In the genomic region with DNA sequence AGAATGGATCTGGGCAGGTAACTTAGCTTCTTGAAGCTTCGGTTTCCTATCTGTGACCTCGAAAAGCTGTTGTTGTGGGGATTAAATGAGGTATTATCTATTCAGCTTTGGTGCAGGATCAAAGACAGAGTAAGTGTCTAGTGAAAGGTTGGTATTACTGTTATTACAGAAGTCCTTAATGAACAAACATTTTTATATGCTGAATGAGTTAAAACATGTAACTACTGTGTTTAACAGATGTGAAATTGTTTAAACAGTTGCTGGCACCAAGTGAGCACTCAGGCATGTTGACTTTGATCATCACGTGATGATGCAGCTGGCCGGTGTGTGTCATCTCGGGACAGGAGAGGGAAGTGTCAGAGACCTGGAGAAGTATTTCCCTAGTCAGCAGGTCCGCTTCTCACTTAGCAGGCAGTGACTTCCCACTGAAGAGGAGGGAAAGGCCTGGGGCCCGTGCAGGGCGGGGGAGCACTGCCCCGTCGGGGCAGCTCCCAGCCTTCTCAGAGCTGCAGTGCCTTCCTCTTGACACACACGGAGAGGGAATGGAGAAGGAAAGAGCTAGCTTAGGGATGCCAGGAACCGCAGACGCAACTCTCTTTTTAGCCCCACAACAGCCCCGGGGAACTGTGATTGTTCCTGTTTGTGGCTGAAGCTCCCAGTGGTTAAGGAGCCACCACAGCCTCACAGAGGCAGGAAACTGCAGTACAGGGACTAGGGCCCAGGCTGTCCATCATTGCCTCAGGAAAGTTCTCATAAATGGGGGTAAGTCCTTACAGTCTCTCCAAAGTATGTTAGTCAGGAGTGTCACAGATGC, we compare ENCODE assay signal across 1 cellular context.
A peak's percentile ranks its signal among the peaks of the same experiment; 100 is the strongest.
TF ChIP-seq lines count a peak whose summit lies in the region.

No MANE protein-coding gene starts in this region.

TF ChIP-seq in K562, 482 proteins besides CTCF, POLR2A, EP300 and RAD21 (continued from another document):
- TF ChIP-seq, protein P1, sequence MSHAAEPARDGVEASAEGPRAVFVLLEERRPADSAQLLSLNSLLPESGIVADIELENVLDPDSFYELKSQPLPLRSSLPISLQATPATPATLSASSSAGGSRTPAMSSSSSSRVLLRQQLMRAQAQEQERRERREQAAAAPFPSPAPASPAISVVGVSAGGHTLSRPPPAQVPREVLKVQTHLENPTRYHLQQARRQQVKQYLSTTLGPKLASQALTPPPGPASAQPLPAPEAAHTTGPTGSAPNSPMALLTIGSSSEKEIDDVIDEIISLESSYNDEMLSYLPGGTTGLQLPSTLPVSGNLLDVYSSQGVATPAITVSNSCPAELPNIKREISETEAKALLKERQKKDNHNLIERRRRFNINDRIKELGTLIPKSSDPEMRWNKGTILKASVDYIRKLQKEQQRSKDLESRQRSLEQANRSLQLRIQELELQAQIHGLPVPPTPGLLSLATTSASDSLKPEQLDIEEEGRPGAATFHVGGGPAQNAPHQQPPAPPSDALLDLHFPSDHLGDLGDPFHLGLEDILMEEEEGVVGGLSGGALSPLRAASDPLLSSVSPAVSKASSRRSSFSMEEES (CRISPR knock-in tag; IDR thresholded peaks at IDR 0.05): peak; percentile 86
- no peak for TF ChIP-seq KDM4B (IDR thresholded peaks at IDR 0.05; ENCODE audit: borderline replicate concordance in 2 of 2, low read depth in 1 of 2)
- TF ChIP-seq CGGBP1 (CRISPR knock-in tag; IDR thresholded peaks at IDR 0.05): no peak
- TF ChIP-seq NR4A1 (CRISPR knock-in tag; IDR thresholded peaks at IDR 0.05): no peak
- TF ChIP-seq NR4A1 (tag; IDR thresholded peaks at IDR 0.05): no peak
- TF ChIP-seq L3MBTL2 (IDR thresholded peaks at IDR 0.05): 0 out of 2 replicates have a peak, but pooled peaks have one; percentile 24
- TF ChIP-seq, protein P2, sequence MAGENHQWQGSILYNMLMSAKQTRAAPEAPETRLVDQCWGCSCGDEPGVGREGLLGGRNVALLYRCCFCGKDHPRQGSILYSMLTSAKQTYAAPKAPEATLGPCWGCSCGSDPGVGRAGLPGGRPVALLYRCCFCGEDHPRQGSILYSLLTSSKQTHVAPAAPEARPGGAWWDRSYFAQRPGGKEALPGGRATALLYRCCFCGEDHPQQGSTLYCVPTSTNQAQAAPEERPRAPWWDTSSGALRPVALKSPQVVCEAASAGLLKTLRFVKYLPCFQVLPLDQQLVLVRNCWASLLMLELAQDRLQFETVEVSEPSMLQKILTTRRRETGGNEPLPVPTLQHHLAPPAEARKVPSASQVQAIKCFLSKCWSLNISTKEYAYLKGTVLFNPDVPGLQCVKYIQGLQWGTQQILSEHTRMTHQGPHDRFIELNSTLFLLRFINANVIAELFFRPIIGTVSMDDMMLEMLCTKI (IDR thresholded peaks at IDR 0.05; ENCODE audit: partially characterized antibody): no peak
- no peak for TF ChIP-seq RCOR1 (IDR thresholded peaks at IDR 0.05; ENCODE audit: borderline replicate concordance in 1 of 2, low read depth in 2 of 2, low read length in 2 of 2)
- TF ChIP-seq RUNX1 (IDR thresholded peaks at IDR 0.05; ENCODE audit: low read depth): no peak
- TF ChIP-seq TFAP4 (CRISPR knock-in tag; IDR thresholded peaks at IDR 0.05; ENCODE audit: borderline replicate concordance): peak; percentile 77
- TF ChIP-seq TEAD1 (CRISPR knock-in tag; IDR thresholded peaks at IDR 0.05): no peak
- no peak for TF ChIP-seq CBFA2T2 (conservative IDR thresholded peaks at IDR 0.05)
- TF ChIP-seq ZNF134 (CRISPR knock-in tag; conservative IDR thresholded peaks at IDR 0.05): no peak
- TF ChIP-seq ZEB2 (IDR thresholded peaks at IDR 0.05): no peak
- TF ChIP-seq RBM34 (IDR thresholded peaks at IDR 0.05; ENCODE audit: borderline replicate concordance, insufficient read depth, low read length): no peak
- no peak for TF ChIP-seq GABPB1 (CRISPR knock-in tag; IDR thresholded peaks at IDR 0.05)
- no peak for TF ChIP-seq ETS2 (tag; IDR thresholded peaks at IDR 0.05; ENCODE audit: borderline replicate concordance, poor library complexity, severe bottlenecking)
- TF ChIP-seq ZC3H11A (IDR thresholded peaks at IDR 0.05; ENCODE audit: low read depth, low read length): no peak
- TF ChIP-seq FOXK1 (CRISPR knock-in tag; IDR thresholded peaks at IDR 0.05; ENCODE audit: borderline replicate concordance): no peak
- TF ChIP-seq RAD51 (IDR thresholded peaks at IDR 0.05; ENCODE audit: borderline replicate concordance, low read depth): peak; percentile 86
- TF ChIP-seq SPI1 (IDR thresholded peaks at IDR 0.05; ENCODE audit: borderline replicate concordance, low read depth, low read length): peak; percentile 54; the same call in 1 of the 2 replicates
- no peak for TF ChIP-seq ZNF263 (CRISPR knock-in tag; IDR thresholded peaks at IDR 0.05; ENCODE audit: borderline replicate concordance)
- peak; percentile 72 for TF ChIP-seq FOSL1 (tag; conservative IDR thresholded peaks at IDR 0.05)
- TF ChIP-seq EGR1 (conservative IDR thresholded peaks at IDR 0.05): no peak
- TF ChIP-seq MIER1 (IDR thresholded peaks at IDR 0.05; ENCODE audit: low read depth): no peak
- peak; percentile 15 for TF ChIP-seq CCNT2 (IDR thresholded peaks at IDR 0.05; ENCODE audit: borderline replicate concordance, extremely low read depth, insufficient read length, low read depth, low read length)
- peak; percentile 19; the same call in 1 of the 2 replicates for TF ChIP-seq CXXC5 (CRISPR knock-in tag; IDR thresholded peaks at IDR 0.05)
- TF ChIP-seq MAFK (IDR thresholded peaks at IDR 0.05; ENCODE audit: low read length): peak; percentile 64
- TF ChIP-seq, protein P3, sequence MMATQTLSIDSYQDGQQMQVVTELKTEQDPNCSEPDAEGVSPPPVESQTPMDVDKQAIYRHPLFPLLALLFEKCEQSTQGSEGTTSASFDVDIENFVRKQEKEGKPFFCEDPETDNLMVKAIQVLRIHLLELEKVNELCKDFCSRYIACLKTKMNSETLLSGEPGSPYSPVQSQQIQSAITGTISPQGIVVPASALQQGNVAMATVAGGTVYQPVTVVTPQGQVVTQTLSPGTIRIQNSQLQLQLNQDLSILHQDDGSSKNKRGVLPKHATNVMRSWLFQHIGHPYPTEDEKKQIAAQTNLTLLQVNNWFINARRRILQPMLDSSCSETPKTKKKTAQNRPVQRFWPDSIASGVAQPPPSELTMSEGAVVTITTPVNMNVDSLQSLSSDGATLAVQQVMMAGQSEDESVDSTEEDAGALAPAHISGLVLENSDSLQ (IDR thresholded peaks at IDR 0.05): peak; percentile 33; the same call in 1 of the 2 replicates
- TF ChIP-seq, protein P4, sequence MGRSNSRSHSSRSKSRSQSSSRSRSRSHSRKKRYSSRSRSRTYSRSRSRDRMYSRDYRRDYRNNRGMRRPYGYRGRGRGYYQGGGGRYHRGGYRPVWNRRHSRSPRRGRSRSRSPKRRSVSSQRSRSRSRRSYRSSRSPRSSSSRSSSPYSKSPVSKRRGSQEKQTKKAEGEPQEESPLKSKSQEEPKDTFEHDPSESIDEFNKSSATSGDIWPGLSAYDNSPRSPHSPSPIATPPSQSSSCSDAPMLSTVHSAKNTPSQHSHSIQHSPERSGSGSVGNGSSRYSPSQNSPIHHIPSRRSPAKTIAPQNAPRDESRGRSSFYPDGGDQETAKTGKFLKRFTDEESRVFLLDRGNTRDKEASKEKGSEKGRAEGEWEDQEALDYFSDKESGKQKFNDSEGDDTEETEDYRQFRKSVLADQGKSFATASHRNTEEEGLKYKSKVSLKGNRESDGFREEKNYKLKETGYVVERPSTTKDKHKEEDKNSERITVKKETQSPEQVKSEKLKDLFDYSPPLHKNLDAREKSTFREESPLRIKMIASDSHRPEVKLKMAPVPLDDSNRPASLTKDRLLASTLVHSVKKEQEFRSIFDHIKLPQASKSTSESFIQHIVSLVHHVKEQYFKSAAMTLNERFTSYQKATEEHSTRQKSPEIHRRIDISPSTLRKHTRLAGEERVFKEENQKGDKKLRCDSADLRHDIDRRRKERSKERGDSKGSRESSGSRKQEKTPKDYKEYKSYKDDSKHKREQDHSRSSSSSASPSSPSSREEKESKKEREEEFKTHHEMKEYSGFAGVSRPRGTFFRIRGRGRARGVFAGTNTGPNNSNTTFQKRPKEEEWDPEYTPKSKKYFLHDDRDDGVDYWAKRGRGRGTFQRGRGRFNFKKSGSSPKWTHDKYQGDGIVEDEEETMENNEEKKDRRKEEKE (IDR thresholded peaks at IDR 0.05; ENCODE audit: borderline replicate concordance in 1 of 2, control insufficient read depth in 1 of 2, low read depth in 2 of 2, low read length in 1 of 2): no peak
- no peak for TF ChIP-seq GATAD2B (IDR thresholded peaks at IDR 0.05; ENCODE audit: borderline replicate concordance)
